In genomic region chr5:139915274-139915673, GRCh38 we compare ENCODE assay signal across 24 cellular contexts.
"Had no signal": no experiment of that assay in that cellular context is flagged by ENCODE, and none has a peak within 500 bp of the region (broad histone marks: within the 10 kb centered on the region; RNA-seq: fewer than 3 reads in every experiment).

No MANE protein-coding gene starts in this region.

- H3K4me2 ChIP-seq: neural progenitor cell had no signal

- H3K36me3 ChIP-seq: left lung, lower lobe of right lung, neural progenitor cell, neutrophil, pancreas, prostate gland, spleen, tibial nerve, uterus had no signal

- DNase-seq: hippocampal formation; kidney; left colon; left lung; lower lobe of right lung; mesendoderm; naive B cell; natural killer cell; nephron progenitor cell; pancreas; posterior cingulate gyrus; retina; right cardiac atrium; small intestine; spleen; stimulated activated CD4-positive, alpha-beta T cell treated with anti-CD3 and anti-CD28 coated beads, Interleukin-4, amount 100 ng/mL, for 24 hours; stimulated activated naive CD4-positive, alpha-beta T cell treated with Interleukin-2 at 50 U/mL for 16 hours; stimulated activated naive CD8-positive, alpha-beta T cell treated with anti-CD3 and anti-CD28 coated beads, Interleukin-15, amount 100 ng/mL, for 72 hours; substantia nigra; uterus had no signal

- H3K4me1 ChIP-seq: left lung, lower lobe of right lung, neural progenitor cell, pancreas, prostate gland, spleen, tibial nerve, uterus had no signal

- H3K4me3 ChIP-seq: left lung, lower lobe of right lung, neural progenitor cell, pancreas, prostate gland, spleen, tibial nerve, uterus had no signal

- H3K9ac ChIP-seq: neural progenitor cell had no signal

- H3K9me3 ChIP-seq: left lung, lower lobe of right lung, neutrophil, pancreas, prostate gland, spleen, tibial nerve, uterus had no signal

- H3K27me3 ChIP-seq: left lung, pancreas, tibial nerve, uterus had no signal

- H3K27ac ChIP-seq: left lung, lower lobe of right lung, neural progenitor cell, neutrophil, pancreas, prostate gland, spleen, tibial nerve, uterus had no signal

- H2AFZ ChIP-seq: neural progenitor cell had no signal
